1 cellular context compared by ENCODE assay signal in the genomic region with DNA sequence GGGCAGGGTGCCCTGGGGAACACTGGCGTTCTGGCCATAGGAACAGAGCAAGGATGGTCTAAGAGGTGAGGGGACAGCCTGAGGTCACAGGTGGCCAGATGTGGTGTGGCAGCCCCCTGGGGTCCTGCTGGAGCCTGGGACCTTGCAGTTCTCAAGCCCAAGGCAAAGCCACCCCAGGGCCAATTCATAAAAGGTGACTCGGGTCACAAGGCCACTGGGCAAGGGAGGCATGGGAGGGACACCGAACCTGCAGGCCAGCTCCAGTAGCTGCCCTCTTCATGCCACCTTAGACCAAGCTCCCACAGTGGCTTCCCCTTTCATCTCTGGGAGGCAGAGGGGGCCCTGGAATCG.
TF ChIP-seq lines count a peak whose summit lies in the region.

No MANE protein-coding gene starts in this region.

TF ChIP-seq in K562, 482 proteins besides CTCF, POLR2A, EP300 and RAD21:
- no peak for TF ChIP-seq ZNF609 (CRISPR knock-in tag; IDR thresholded peaks at IDR 0.05; ENCODE audit: borderline replicate concordance)
- TF ChIP-seq FOXP1 (CRISPR knock-in tag; IDR thresholded peaks at IDR 0.05), result 0 out of 2 replicates have a peak, but pooled peaks have one; percentile 34
